In genomic region chr10:91006752-91007346, GRCh38 we compare ENCODE assay signal across 8 cellular contexts.
DNase-seq lines count a peak whose midpoint lies in the region; ATAC-seq and TF ChIP-seq lines count a peak whose summit lies in the region.

No MANE protein-coding gene starts in this region.

- no peaks in the 10 kb centered on the region for H3K9me3 Mint-ChIP-seq in activated CD4-positive, alpha-beta T cell treated with anti-CD3 and anti-CD28 coated beads, Interleukin-2, amount 10 ng/mL, durations not matched to agents 7 days and 5 days
- H3K9me3 Mint-ChIP-seq in T-cell, result no peaks in the 10 kb centered on the region

- POLR2A ChIA-PET in activated CD4-positive, alpha-beta T cell treated with anti-CD3 and anti-CD28 coated beads, Interleukin-2, amount 10 ng/mL, durations not matched to agents 7 days and 5 days (lab: Charles Lee), result interaction anchor here (0.6 kb wide), 1 partner anchor 249 kb away, joined by 5 read pairs; no protein-coding TSS in a partner anchor
- POLR2A ChIA-PET in T-cell (lab: Charles Lee), result no interaction called here

- no peaks in the 10 kb centered on the region for H3K36me3 Mint-ChIP-seq in activated CD4-positive, alpha-beta T cell treated with anti-CD3 and anti-CD28 coated beads, Interleukin-2, amount 10 ng/mL, durations not matched to agents 7 days and 5 days (ENCODE audit: low read depth)
- H3K36me3 Mint-ChIP-seq in T-cell, result no peaks in the 10 kb centered on the region

- H3K27me3 Mint-ChIP-seq in activated CD4-positive, alpha-beta T cell treated with anti-CD3 and anti-CD28 coated beads, Interleukin-2, amount 10 ng/mL, durations not matched to agents 7 days and 5 days, result peaks cover 8% of the 10 kb centered on the region
- peaks cover 2 to 5% of the 10 kb centered on the region in 2 donors for H3K27me3 Mint-ChIP-seq in T-cell

- no peak for TF ChIP-seq CTCF in omental fat pad (IDR thresholded peaks at IDR 0.05)

- ATAC-seq in HG02763 (IDR thresholded peaks at IDR 0.05; ENCODE audit: unreplicated experiment), result peak; percentile 93
- peak; percentile 33 to 84 (median 44) for ATAC-seq in T-cell (replicated peaks in 1 of 4)
- ATAC-seq in stimulated activated naive CD8-positive, alpha-beta T cell treated with anti-CD3 and anti-CD28 coated beads, Interleukin-15, Interleukin-2, amounts not matched to agents 100 U/mL and 50 U/mL, for 24 hours, result peak; percentile 85
- ATAC-seq in omental fat pad (ENCODE audit: low FRiP score), result no peak

- H3K27ac Mint-ChIP-seq in activated CD4-positive, alpha-beta T cell treated with anti-CD3 and anti-CD28 coated beads, Interleukin-2, amount 10 ng/mL, durations not matched to agents 7 days and 5 days, result peak overlapping the region; percentile 83
- peak overlapping the region; percentile 75 to 80 for H3K27ac Mint-ChIP-seq in T-cell

- peak overlapping the region; percentile 50 for H3K4me3 Mint-ChIP-seq in activated CD4-positive, alpha-beta T cell treated with anti-CD3 and anti-CD28 coated beads, Interleukin-2, amount 10 ng/mL, durations not matched to agents 7 days and 5 days
- peak overlapping the region in 2 of 3 donors; percentile 31 to 54 for H3K4me3 Mint-ChIP-seq in T-cell

- CTCF ChIA-PET in activated CD4-positive, alpha-beta T cell treated with anti-CD3 and anti-CD28 coated beads, Interleukin-2, amount 10 ng/mL, durations not matched to agents 7 days and 5 days (lab: Charles Lee), result interaction anchor here (0.7 to 3.3 kb wide), 9 partner anchors 11 to 261 kb away, joined by 3 to 15 read pairs (median 5); no protein-coding TSS in a partner anchor
- CTCF ChIA-PET in T-cell (lab: Charles Lee), result interaction anchor here (0.7 to 13.0 kb wide), 34 partner anchors 10 to 905 kb away, joined by 3 to 248 read pairs (median 4); partner anchors contain the start of gene PCGF5 (in 1 of the 2)

- peaks cover 37% of the 10 kb centered on the region for H3K4me1 Mint-ChIP-seq in activated CD4-positive, alpha-beta T cell treated with anti-CD3 and anti-CD28 coated beads, Interleukin-2, amount 10 ng/mL, durations not matched to agents 7 days and 5 days
- peaks cover 15 to 19% (median 17%) of the 10 kb centered on the region in 3 donors for H3K4me1 Mint-ChIP-seq in T-cell

- DNase-seq in activated CD4-positive, alpha-beta T cell treated with anti-CD3 and anti-CD28 coated beads, Interleukin-2, amount 10 ng/mL, durations not matched to agents 7 days and 5 days, result peak; percentile 31
- no peak for DNase-seq in activated CD4-positive, alpha-beta T cell treated with anti-CD3 and anti-CD28 coated beads, Interleukin-2, amount 50 U/mL, for 1 hour
- no peak for DNase-seq in T-cell
- no peak for DNase-seq in stimulated activated naive CD8-positive, alpha-beta T cell treated with anti-CD3 and anti-CD28 coated beads, Interleukin-15, Interleukin-2, amounts not matched to agents 100 U/mL and 50 U/mL, for 24 hours
- DNase-seq in mucosa of gallbladder (ENCODE audit: low spot score), result no peak
- DNase-seq in NCI-H526 (lab: John Stamatoyannopoulos, UW), result no peak
- no peak for DNase-seq in omental fat pad (ENCODE audit: low spot score)
